ENCODE assay signal across 18 cellular contexts in the genomic region with DNA sequence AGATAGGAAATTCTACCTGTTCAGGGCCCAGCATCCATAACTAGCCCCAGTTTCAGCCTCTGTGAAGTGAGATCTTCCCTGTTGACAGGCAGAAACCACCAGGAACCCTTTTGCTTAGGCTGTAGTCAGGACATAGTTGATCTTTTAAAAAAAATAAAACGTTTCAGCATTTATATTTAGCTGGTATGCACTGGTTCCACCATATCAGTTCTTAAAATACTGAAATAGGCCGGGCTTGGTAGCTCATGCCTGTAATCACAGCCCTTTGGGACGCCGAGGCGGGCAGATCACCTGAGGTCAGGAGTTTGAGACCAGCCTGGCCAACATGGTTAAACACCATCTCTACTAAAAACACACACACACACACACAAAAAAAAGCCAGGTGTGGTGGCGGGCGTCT.
"Had no signal": no experiment of that assay in that cellular context is flagged by ENCODE, and none has a peak within 500 bp of the region (broad histone marks: within the 10 kb centered on the region; RNA-seq: fewer than 3 reads in every experiment).

No MANE protein-coding gene starts in this region.

- H3K4me3 Mint-ChIP-seq: memory B cell, mesothelial cell of epicardium, natural killer cell, neural progenitor cell had no signal

- H3K36me3 Mint-ChIP-seq: memory B cell, mesothelial cell of epicardium, natural killer cell, neural progenitor cell had no signal

- DNase-seq: cortex of kidney; dorsolateral prefrontal cortex; effector memory CD4-positive, alpha-beta T cell; foreskin keratinocyte; hippocampal formation; lower lobe of right lung; natural killer cell; nucleus accumbens; ovary; right cardiac atrium; small intestine; stimulated activated CD4-positive, alpha-beta T cell treated with anti-CD3 and anti-CD28 coated beads, Interleukin-12 subunit alpha, Interleukin-12 subunit beta, amount 100 ng/mL, for 4 hours; stimulated activated naive CD4-positive, alpha-beta T cell; upper lobe of right lung had no signal

- H3K27ac Mint-ChIP-seq: memory B cell, mesothelial cell of epicardium, natural killer cell, neural progenitor cell had no signal

- ATAC-seq: foreskin keratinocyte, left lobe of liver, lower lobe of right lung, natural killer cell, upper lobe of right lung had no signal

- H3K9me3 Mint-ChIP-seq: memory B cell, mesothelial cell of epicardium, natural killer cell, neural progenitor cell had no signal

- H3K4me1 Mint-ChIP-seq: memory B cell had no signal
